Comparison of ENCODE assay signal across 11 cellular contexts in genomic region chr22:23113067-23113846, GRCh38. TPM values are rescaled to one million over a fixed set of nuclear protein-coding genes. Genes with fewer than 3 reads are reported as not detected.
DNase-seq lines count a peak whose midpoint lies in the region; ATAC-seq and TF ChIP-seq lines count a peak whose summit lies in the region.
"Had no signal": no experiment of that assay in that cellular context is flagged by ENCODE, and none has a peak within 500 bp of the region (broad histone marks: within the 10 kb centered on the region; RNA-seq: fewer than 3 reads in every experiment).

No MANE protein-coding gene starts in this region.

- H3K4me1 ChIP-seq in BE2C (peaks cover 40% of the 10 kb centered on the region), PC-9 (replicated peaks; ENCODE audit: insufficient read depth) (no peaks in the 10 kb centered on the region), gastroesophageal sphincter (peaks cover 0 to 13% (median 0%) of the 10 kb centered on the region in 3 donors)
- H3K4me1 ChIP-seq: prostate gland had no signal

- H3K79me2 ChIP-seq in PC-9 (ENCODE audit: low read depth) = no peaks in the 10 kb centered on the region

- H3K4me3 Mint-ChIP-seq in progenitor cell of endocrine pancreas (ENCODE audit: low read depth) = no peak overlapping the region
- H3K4me3 Mint-ChIP-seq in effector memory CD8-positive, alpha-beta T cell = no peak overlapping the region
- H3K4me3 Mint-ChIP-seq: CD8-positive, alpha-beta T cell had no signal

- no peak overlapping the region for H3K4me2 ChIP-seq in PC-9

- H3F3A ChIP-seq in PC-9 (ENCODE audit: insufficient read depth, low read depth) = no peaks in the 10 kb centered on the region

- H3K9me3 ChIP-seq in BE2C (no peaks in the 10 kb centered on the region), PC-9 (ENCODE audit: insufficient read depth, low read depth) (no peaks in the 10 kb centered on the region), gastroesophageal sphincter (no peaks in the 10 kb centered on the region)
- H3K9me3 ChIP-seq: prostate gland had no signal

- H3K4me1 Mint-ChIP-seq in progenitor cell of endocrine pancreas (ENCODE audit: low read depth) = no peaks in the 10 kb centered on the region
- H3K4me1 Mint-ChIP-seq in effector memory CD8-positive, alpha-beta T cell (ENCODE audit: low read depth in 2 of 2) = no peaks in the 10 kb centered on the region

- H3K27ac Mint-ChIP-seq in progenitor cell of endocrine pancreas = no peak overlapping the region
- no peak overlapping the region for H3K27ac Mint-ChIP-seq in effector memory CD8-positive, alpha-beta T cell
- H3K27ac Mint-ChIP-seq: CD8-positive, alpha-beta T cell had no signal

- H4K20me1 ChIP-seq in PC-9 (ENCODE audit: insufficient read depth) = no peaks in the 10 kb centered on the region

- no peak for TF ChIP-seq POLR2A in gastroesophageal sphincter (IDR thresholded peaks at IDR 0.05)

- CTCF ChIA-PET in PC-9 (lab: Charles Lee) = no interaction called here

- H3K27ac ChIP-seq in layer of hippocampus (ENCODE audit: low read depth, low read length) (peak overlapping the region; percentile 96), PC-9 (no peak overlapping the region), gastroesophageal sphincter (no peak overlapping the region)
- H3K27ac ChIP-seq: prostate gland had no signal

- no peak overlapping the region for H2AFZ ChIP-seq in PC-9

- no peak for ATAC-seq in effector memory CD8-positive, alpha-beta T cell (replicated peaks)
- ATAC-seq in gastroesophageal sphincter = no peak
- ATAC-seq: CD8-positive, alpha-beta T cell had no signal

- no TSS peak for BruUV-seq in PC-9 (replicated peaks; lab: Mats Ljungman, UMichigan)

- POLR2A ChIA-PET in PC-9 (lab: Charles Lee; ENCODE audit: unreplicated experiment) = no interaction called here

- H3K4me3 ChIP-seq in BE2C (ENCODE audit: low read depth, low read length) = no peak overlapping the region
- H3K4me3 ChIP-seq in PC-9 = no peak overlapping the region
- H3K4me3 ChIP-seq in gastroesophageal sphincter = no peak overlapping the region
- H3K4me3 ChIP-seq: prostate gland had no signal

- TF ChIP-seq EP300 in gastroesophageal sphincter (IDR thresholded peaks at IDR 0.05) = no peak

- no peaks in the 10 kb centered on the region for H3K9me3 Mint-ChIP-seq in progenitor cell of endocrine pancreas (ENCODE audit: low read depth)
- H3K9me3 Mint-ChIP-seq in effector memory CD8-positive, alpha-beta T cell = no peaks in the 10 kb centered on the region
- H3K9me3 Mint-ChIP-seq: CD8-positive, alpha-beta T cell had no signal

- 86% methylated on average over 4 of the region's 14 CpGs; no CpG with 5 or more reads in 1 of the 2 donors for WGBS in gastroesophageal sphincter (ENCODE audit: low coverage in 1 of 2), 2 donors

- TF ChIP-seq CTCF in BE2C (IDR thresholded peaks at IDR 0.05; ENCODE audit: low read depth, low read length) (no peak), progenitor cell of endocrine pancreas (IDR thresholded peaks at IDR 0.05; ENCODE audit: unreplicated experiment) (no peak), PC-9 (conservative IDR thresholded peaks at IDR 0.05) (no peak), gastroesophageal sphincter (IDR thresholded peaks at IDR 0.05) (no peak)

- H3K36me3 ChIP-seq in BE2C (no peaks in the 10 kb centered on the region), PC-9 (ENCODE audit: low read depth) (no peaks in the 10 kb centered on the region), gastroesophageal sphincter (peaks cover 0 to 20% of the 10 kb centered on the region in 2 donors)
- H3K36me3 ChIP-seq: prostate gland had no signal

- intact Hi-C loops in PC-9 (cut with micrococcal nuclease; ENCODE audit: unreplicated experiment) = no loop called here

- no peaks in the 10 kb centered on the region for H3K27me3 Mint-ChIP-seq in progenitor cell of endocrine pancreas
- H3K27me3 Mint-ChIP-seq in effector memory CD8-positive, alpha-beta T cell = no peaks in the 10 kb centered on the region

- H3K27me3 ChIP-seq in BE2C = no peaks in the 10 kb centered on the region
- no peaks in the 10 kb centered on the region for H3K27me3 ChIP-seq in layer of hippocampus (ENCODE audit: control insufficient read depth, insufficient read depth, low read length)
- peaks cover 32% of the 10 kb centered on the region for H3K27me3 ChIP-seq in PC-9 (ENCODE audit: insufficient read depth, low read depth)
- no peaks in the 10 kb centered on the region for H3K27me3 ChIP-seq in gastroesophageal sphincter

- H3K36me3 Mint-ChIP-seq in progenitor cell of endocrine pancreas (ENCODE audit: insufficient read depth) = no peaks in the 10 kb centered on the region
- H3K36me3 Mint-ChIP-seq in effector memory CD8-positive, alpha-beta T cell (ENCODE audit: insufficient read depth) = no peaks in the 10 kb centered on the region
- H3K36me3 Mint-ChIP-seq: CD8-positive, alpha-beta T cell had no signal

- H3K9me2 ChIP-seq in PC-9 (ENCODE audit: insufficient read depth) = no peaks in the 10 kb centered on the region

- DNase-seq in BE2C (peak; percentile 95), LHCN-M2 (ENCODE audit: low read depth) (peak; percentile 98), anterior cingulate cortex (lab: John Stamatoyannopoulos, UW) (peak in 49 of 58 donors; percentile 23 to 91 (median 73)), progenitor cell of endocrine pancreas (ENCODE audit: low spot score, unreplicated experiment) (no peak), PC-9 (no peak)
- DNase-seq in effector memory CD8-positive, alpha-beta T cell = no peak
- DNase-seq: CD8-positive, alpha-beta T cell had no signal

RNA-seq across cellular contexts. Expression of gene RSPH14, which starts 28.5 kb away (rescaled TPM):
- polyA plus RNA-seq in BE2C (2012; ENCODE audit: insufficient read depth, insufficient read length, low read depth) = not detected
- not detected in 2 replicates for total RNA-seq in LHCN-M2 (2014; rRNA removed)
- not detected for polyA plus RNA-seq in LHCN-M2 (2012)
- 2.4 and 3.6 TPM in 2 replicates for total RNA-seq in progenitor cell of endocrine pancreas
- total RNA-seq in PC-9 (2021) = 0.28 TPM in 1 of 2 replicates, not detected in the other
- 1 to 10 TPM in 1 of 4 donors, not detected in 3; 2.7 TPM for total RNA-seq in gastroesophageal sphincter
- total RNA-seq: T-helper 1 cell treated with Interleukin-12 subunit alpha and Interleukin-12 subunit beta and Interleukin-4 antibody, amounts not matched to agents 30 ng/mL and 1 ng/mL, for 36 hours had no signal

RNA-seq across cellular contexts. Expression of gene RAB36, which starts 32.0 kb away (rescaled TPM):
- polyA plus RNA-seq in BE2C (2012; ENCODE audit: insufficient read depth, insufficient read length, low read depth) = 2.8 TPM
- total RNA-seq in LHCN-M2 (2014; rRNA removed) (under 0.01 and 0.11 TPM in 2 replicates), progenitor cell of endocrine pancreas (10.1 and 10.3 TPM in 2 replicates), PC-9 (2021) (5.8 and 6.8 TPM in 2 replicates), gastroesophageal sphincter (10 to 100 TPM in 1 of 4 donors, 1 to 10 TPM in 3; 3.9 to 12.2 (median 6.7) TPM)
- polyA plus RNA-seq in LHCN-M2 (2012) = 0.16 TPM
- total RNA-seq: T-helper 1 cell treated with Interleukin-12 subunit alpha and Interleukin-12 subunit beta and Interleukin-4 antibody, amounts not matched to agents 30 ng/mL and 1 ng/mL, for 36 hours had no signal

RNA-seq across cellular contexts. Expression of gene GNAZ, which starts 42.9 kb away (rescaled TPM):
- polyA plus RNA-seq in BE2C (2012; ENCODE audit: insufficient read depth, insufficient read length, low read depth) = 23.0 TPM
- total RNA-seq in LHCN-M2 (2014; rRNA removed) (6.1 and 9.6 TPM in 2 replicates), progenitor cell of endocrine pancreas (16.3 and 19.2 TPM in 2 replicates), PC-9 (2021) (1.2 and 1.7 TPM in 2 replicates), gastroesophageal sphincter (10 to 100 TPM; 50.1 to 89.2 (median 55.0) TPM)
- 0.56 TPM for polyA plus RNA-seq in LHCN-M2 (2012)
- total RNA-seq: CD8-positive, alpha-beta T cell had no signal

Comparison
In these comparisons a context has a peak if more than half of its experiments do, and no peak if none do; other contexts are left out.
1. DNase-seq: peak in BE2C (single experiment), LHCN-M2 (single experiment) and anterior cingulate cortex (49 of 58); none in progenitor cell of endocrine pancreas (single experiment), PC-9 (0 of 2) and effector memory CD8-positive, alpha-beta T cell (0 of 3).